15 cellular contexts compared by ENCODE assay signal in the genomic region with DNA sequence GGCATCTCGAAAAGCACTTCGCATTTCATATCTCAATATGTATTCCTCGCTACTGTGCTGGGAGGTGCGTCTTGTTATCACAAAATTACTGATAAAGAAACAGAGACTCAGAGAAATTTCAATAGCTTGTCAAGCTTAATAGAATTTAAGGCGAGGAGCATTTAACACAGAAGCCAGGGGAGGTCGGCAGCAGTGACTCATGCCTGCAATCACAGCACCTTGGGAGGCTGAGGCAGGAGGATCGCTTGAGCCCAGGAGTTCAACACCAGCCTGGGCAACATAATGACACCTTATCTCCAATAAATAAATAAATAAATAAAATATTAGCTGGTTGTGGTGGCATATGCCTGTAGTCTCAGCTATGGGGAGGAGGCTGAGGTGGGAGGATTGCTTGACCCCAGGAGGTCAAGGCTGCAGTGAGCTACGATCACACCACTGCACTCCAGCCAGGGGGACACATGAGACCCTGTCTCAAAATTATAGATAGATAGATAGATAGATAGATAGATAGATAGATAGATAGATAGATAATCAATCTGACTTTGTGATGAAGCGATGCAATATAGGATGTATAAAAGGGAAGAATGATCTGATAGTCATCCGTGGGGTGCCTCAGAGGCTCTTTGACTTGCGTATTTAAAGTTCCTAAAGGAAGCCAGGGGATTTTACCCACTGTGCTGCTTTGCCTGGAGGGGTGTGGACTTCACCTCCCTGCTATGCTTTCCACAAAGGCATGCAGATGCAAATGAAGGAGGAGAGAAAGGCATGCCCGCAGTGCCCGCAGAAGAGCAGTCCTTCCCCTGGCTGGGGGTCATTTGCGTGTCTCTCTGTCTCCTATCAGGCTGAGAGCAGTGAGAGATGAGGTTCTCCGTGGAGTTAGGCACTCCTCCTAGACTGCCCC.
"Had no signal": no experiment of that assay in that cellular context is flagged by ENCODE, and none has a peak within 500 bp of the region (broad histone marks: within the 10 kb centered on the region; RNA-seq: fewer than 3 reads in every experiment).

No MANE protein-coding gene starts in this region.

- ATAC-seq: activated CD4-positive, alpha-beta T cell treated with anti-CD3 and anti-CD28 coated beads for 36 hours; activated CD8-positive, alpha-beta memory T cell treated with anti-CD3 and anti-CD28 coated beads, Interleukin-2, amount 10 ng/mL, durations not matched to agents 7 days and 5 days; activated naive CD8-positive, alpha-beta T cell treated with anti-CD3 and anti-CD28 coated beads, Interleukin-2, amount 50 U/mL, for 24 hours; gastrocnemius medialis; left cardiac atrium; natural killer cell treated with Interleukin-12 subunit alpha and Interleukin-12 subunit beta and Interleukin-15 and Interleukin-18, amount 100 ng/mL, for 72 hours; stimulated activated naive B cell treated with anti-CD40 and anti-IgM and Interleukin-4, amounts not matched to agents 10 μg/mL and 1 μg/mL and 100 μg/mL, for 72 hours; upper lobe of right lung had no signal

- H3K27me3 ChIP-seq: gastrocnemius medialis, upper lobe of right lung had no signal

- H3K27ac ChIP-seq: coronary artery, gastrocnemius medialis, thoracic aorta, upper lobe of right lung had no signal

- H3K9me3 ChIP-seq: gastrocnemius medialis, thoracic aorta, upper lobe of right lung had no signal

- H3K36me3 ChIP-seq: gastrocnemius medialis, thoracic aorta, upper lobe of right lung had no signal

- H3K4me3 ChIP-seq: coronary artery, gastrocnemius medialis, thoracic aorta, upper lobe of right lung had no signal

- DNase-seq: activated CD4-positive, alpha-beta T cell treated with anti-CD3 and anti-CD28 coated beads for 36 hours; activated CD4-positive, alpha-beta T cell treated with anti-CD3 and anti-CD28 coated beads, Interleukin-2, amount 50 U/mL, for 48 hours; activated CD8-positive, alpha-beta memory T cell treated with anti-CD3 and anti-CD28 coated beads, Interleukin-2, amount 10 ng/mL, durations not matched to agents 7 days and 5 days; activated naive CD4-positive, alpha-beta T cell treated with anti-CD3 and anti-CD28 coated beads, Interleukin-2, amount 10 ng/mL, durations not matched to agents 7 days and 5 days; activated naive CD8-positive, alpha-beta T cell treated with anti-CD3 and anti-CD28 coated beads, Interleukin-2, amount 50 U/mL, for 24 hours; anterior cingulate cortex; gastrocnemius medialis; left cardiac atrium; occipital lobe; posterior cingulate gyrus; stimulated activated naive B cell treated with anti-CD40 and anti-IgM and Interleukin-4, amounts not matched to agents 10 μg/mL and 1 μg/mL and 100 μg/mL, for 72 hours; upper lobe of right lung had no signal

- H3K4me1 ChIP-seq: gastrocnemius medialis, upper lobe of right lung had no signal
